ENCODE assay signal across 10 cellular contexts in genomic region chr7:158541330-158542010, GRCh38. TPM values are rescaled to one million over a fixed set of nuclear protein-coding genes. Genes with fewer than 3 reads are reported as not detected.
A peak's percentile ranks its signal among the peaks of the same experiment; 100 is the strongest.
DNase-seq lines count a peak whose midpoint lies in the region; ATAC-seq, FAIRE-seq and TF ChIP-seq lines count a peak whose summit lies in the region.
"Had no signal": no experiment of that assay in that cellular context is flagged by ENCODE, and none has a peak within 500 bp of the region (broad histone marks: within the 10 kb centered on the region; RNA-seq: fewer than 3 reads in every experiment).

No MANE protein-coding gene starts in this region.

- WGBS in right cardiac atrium: 67% methylated on average over 13 of the region's 13 CpGs

- POLR2A ChIA-PET in activated B cell treated with CpG ODN at 0.5 μM for 24 hours (lab: Charles Lee): interaction anchor here (0.9 kb wide), 1 partner anchor 164 kb away, joined by 4 read pairs; no protein-coding TSS in a partner anchor

- no peak overlapping the region for H3K27ac ChIP-seq in right cardiac atrium (ENCODE audit: low read length)
- H3K27ac ChIP-seq: adrenal gland had no signal

- peak overlapping the region; percentile 59 for H3K4me3 Mint-ChIP-seq in activated B cell treated with CpG ODN at 0.5 μM for 24 hours

- H3K4me1 Mint-ChIP-seq in activated B cell treated with CpG ODN at 0.5 μM for 24 hours: peaks cover 9% of the 10 kb centered on the region

- no peaks in the 10 kb centered on the region for H3K4me1 ChIP-seq in right cardiac atrium (ENCODE audit: control insufficient read depth, insufficient read depth, low read length)
- H3K4me1 ChIP-seq: adrenal gland had no signal

- TF ChIP-seq CTCF in activated B cell treated with CpG ODN at 0.5 μM for 24 hours (IDR thresholded peaks at IDR 0.05): no peak

- CTCF ChIA-PET in activated B cell treated with CpG ODN at 0.5 μM for 24 hours (lab: Charles Lee): no interaction called here

- DNase-seq in Right ventricle myocardium superior (peak; percentile 63), right cardiac atrium (no peak), activated B cell treated with CpG ODN at 0.5 μM for 24 hours (peak; percentile 33), AG08395 (ENCODE audit: low spot score) (no peak), SW480 (ENCODE audit: low spot score) (no peak), RCC 7860 (ENCODE audit: low spot score) (no peak)
- DNase-seq in stimulated activated CD8-positive, alpha-beta memory T cell treated with anti-CD3 and anti-CD28 coated beads, Interleukin-4, amount 100 ng/mL, for 48 hours: peak; percentile 36
- DNase-seq: T-helper 1 cell had no signal

- no peak overlapping the region for H3K4me3 ChIP-seq in right cardiac atrium (ENCODE audit: low read length)
- H3K4me3 ChIP-seq: adrenal gland had no signal

- no peaks in the 10 kb centered on the region for H3K9me3 Mint-ChIP-seq in activated B cell treated with CpG ODN at 0.5 μM for 24 hours

- no peak for ATAC-seq in Right ventricle myocardium superior (ENCODE audit: poor library complexity)
- ATAC-seq in right cardiac atrium: no peak
- peak; percentile 73 for ATAC-seq in HG03558 (IDR thresholded peaks at IDR 0.05; ENCODE audit: extremely low read depth, unreplicated experiment)
- peak; percentile 81 for ATAC-seq in activated B cell treated with CpG ODN at 0.5 μM for 24 hours (ENCODE audit: low read depth)

- intact Hi-C loops in Right ventricle myocardium superior (cut with DNase I): no loop called here
- intact Hi-C loops in right cardiac atrium (cut with DNase I): no loop called here
- intact Hi-C loops in activated B cell treated with CpG ODN at 0.5 μM for 24 hours (cut with micrococcal nuclease): no loop called here

- FAIRE-seq in RCC 7860 (lab: Jason Lieb, UNC): no peak

- no peaks in the 10 kb centered on the region for H3K27me3 Mint-ChIP-seq in activated B cell treated with CpG ODN at 0.5 μM for 24 hours

- H3K9me3 ChIP-seq in right cardiac atrium (ENCODE audit: control insufficient read depth, low read length): no peaks in the 10 kb centered on the region
- H3K9me3 ChIP-seq: adrenal gland had no signal

- H3K36me3 Mint-ChIP-seq in activated B cell treated with CpG ODN at 0.5 μM for 24 hours (ENCODE audit: low read depth): no peaks in the 10 kb centered on the region

- no peaks in the 10 kb centered on the region for H3K27me3 ChIP-seq in right cardiac atrium (ENCODE audit: control insufficient read depth, insufficient read depth)
- H3K27me3 ChIP-seq: adrenal gland had no signal

- peak overlapping the region; percentile 67 for H3K27ac Mint-ChIP-seq in activated B cell treated with CpG ODN at 0.5 μM for 24 hours

RNA-seq across cellular contexts. Expression of gene PTPRN2, which starts 46.2 kb away (rescaled TPM):
- 1.2 TPM for total RNA-seq in Right ventricle myocardium superior
- total RNA-seq in right cardiac atrium: 1 to 10 TPM; 1.5 to 3.9 (median 2.8) TPM
- 1.9 TPM for polyA plus RNA-seq in right cardiac atrium
- total RNA-seq in activated B cell treated with CpG ODN at 0.5 μM for 24 hours: 1.6 and 1.8 TPM in 2 replicates

Comparison
In these comparisons a context has a peak if more than half of its experiments do, and no peak if none do; other contexts are left out.
1. DNase-seq: peak in Right ventricle myocardium superior (single experiment), activated B cell treated with CpG ODN at 0.5 μM for 24 hours (single experiment) and stimulated activated CD8-positive, alpha-beta memory T cell treated with anti-CD3 and anti-CD28 coated beads, Interleukin-4, amount 100 ng/mL, for 48 hours (single experiment); none in right cardiac atrium (0 of 3), AG08395 (single experiment), SW480 (single experiment) and RCC 7860 (single experiment).
2. ATAC-seq: peak in HG03558 (single experiment) and activated B cell treated with CpG ODN at 0.5 μM for 24 hours (single experiment); none in Right ventricle myocardium superior (single experiment) and right cardiac atrium (0 of 2).